ENCODE assay signal across 8 cellular contexts in genomic region chrX:7115557-7115956, GRCh38. TPM values are rescaled to one million over a fixed set of nuclear protein-coding genes. Genes with fewer than 3 reads are reported as not detected.
DNase-seq lines count a peak whose midpoint lies in the region; ATAC-seq, FAIRE-seq and TF ChIP-seq lines count a peak whose summit lies in the region.
"Had no signal": no experiment of that assay in that cellular context is flagged by ENCODE, and none has a peak within 500 bp of the region (broad histone marks: within the 10 kb centered on the region; RNA-seq: fewer than 3 reads in every experiment).

No MANE protein-coding gene starts in this region.

- H3K27ac ChIP-seq in RWPE1, result no peak overlapping the region

- ATAC-seq in HG02852 (IDR thresholded peaks at IDR 0.05; ENCODE audit: unreplicated experiment) (peak; percentile 62), sciatic nerve (peak; percentile 94)

- POLR2A ChIA-PET in RWPE1 (lab: Yijun Ruan, JAX; ENCODE audit: low non-redundant PET), result no interaction called here

- intact Hi-C loops in sciatic nerve (cut with DNase I), result no loop called here

- TF ChIP-seq CTCF in RWPE1 (conservative IDR thresholded peaks at IDR 0.05; ENCODE audit: low read depth), result no peak

- CTCF ChIA-PET in RWPE1 (lab: Yijun Ruan, JAX), result no interaction called here

- peak; percentile 99 for FAIRE-seq in GM19239 (lab: Jason Lieb, UNC)
- FAIRE-seq: islet of Langerhans had no signal

- no peak for DNase-seq in GM19239 (ENCODE audit: insufficient read length, low spot score)
- DNase-seq in MV-4-11 (lab: John Stamatoyannopoulos, UW), result peak; percentile 63
- DNase-seq in sciatic nerve (ENCODE audit: low spot score), result peak; percentile 63
- no peak for DNase-seq in RWPE1 (ENCODE audit: low spot score)
- no peak for DNase-seq in activated CD4-positive, alpha-beta T cell treated with anti-CD3 and anti-CD28 coated beads, Interleukin-2, amount 50 U/mL, for 1 hour
- no peak for DNase-seq in stimulated activated CD4-positive, alpha-beta T cell treated with anti-CD3 and anti-CD28 coated beads, Interleukin-12 subunit alpha, Interleukin-12 subunit beta, amount 100 ng/mL, for 4 hours

RNA-seq across cellular contexts. Expression of gene STS, which starts 32.0 kb away (rescaled TPM):
- 10.1 TPM for total RNA-seq in sciatic nerve

RNA-seq across cellular contexts. Expression of gene PUDP, which starts 32.4 kb away (rescaled TPM):
- total RNA-seq in sciatic nerve, result 17.4 TPM

Comparison
In these comparisons a context has a peak if more than half of its experiments do, and no peak if none do; other contexts are left out.
1. DNase-seq: peak in MV-4-11 (single experiment) and sciatic nerve (single experiment); none in GM19239 (single experiment), RWPE1 (single experiment), activated CD4-positive, alpha-beta T cell treated with anti-CD3 and anti-CD28 coated beads, Interleukin-2, amount 50 U/mL, for 1 hour (single experiment) and stimulated activated CD4-positive, alpha-beta T cell treated with anti-CD3 and anti-CD28 coated beads, Interleukin-12 subunit alpha, Interleukin-12 subunit beta, amount 100 ng/mL, for 4 hours (single experiment).